ENCODE assay signal across 24 cellular contexts in the genomic region with DNA sequence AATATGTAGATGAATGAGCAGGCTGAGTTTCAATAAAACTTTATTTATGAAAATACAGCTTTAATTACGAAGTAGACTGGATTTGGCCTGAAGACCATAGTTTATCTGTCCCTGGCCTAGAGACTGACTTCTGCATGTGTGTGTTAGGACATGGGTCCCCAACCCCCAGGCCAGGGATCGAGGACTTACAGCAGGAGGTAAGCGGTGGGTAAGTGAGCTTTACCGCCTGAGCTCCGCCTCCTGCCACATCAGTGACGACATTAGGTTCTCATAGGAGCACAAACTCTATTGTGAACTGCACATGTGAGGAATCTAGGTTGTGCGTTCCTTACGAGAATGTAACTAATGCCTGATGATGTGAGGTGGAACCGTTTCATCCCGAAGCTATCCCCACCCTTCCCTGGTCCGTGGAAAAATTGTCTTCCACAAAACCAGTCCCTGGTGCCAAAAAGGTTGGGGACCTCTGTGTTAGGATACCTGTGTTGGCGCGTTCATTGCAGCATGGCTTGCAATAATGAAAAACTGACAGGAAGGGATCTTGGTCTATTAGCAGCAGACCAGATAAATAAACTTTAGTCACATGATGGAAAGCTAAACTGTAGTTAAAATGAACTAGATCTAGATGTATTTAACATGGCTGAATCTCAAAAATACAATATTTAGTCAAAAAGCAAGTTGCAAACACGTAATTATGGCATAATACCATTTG.
"Had no signal": no experiment of that assay in that cellular context is flagged by ENCODE, and none has a peak within 500 bp of the region (broad histone marks: within the 10 kb centered on the region; RNA-seq: fewer than 3 reads in every experiment).

No MANE protein-coding gene starts in this region.

- H3K9me3 ChIP-seq: lower lobe of right lung, thoracic aorta, upper lobe of right lung had no signal

- H3K4me3 Mint-ChIP-seq: activated CD4-positive, alpha-beta memory T cell treated with anti-CD3 and anti-CD28 coated beads, Interleukin-2, amount 10 ng/mL, durations not matched to agents 7 days and 5 days; activated CD4-positive, alpha-beta T cell treated with anti-CD3 and anti-CD28 coated beads, Interleukin-2, amount 10 ng/mL, durations not matched to agents 24 days and 14 days; activated T-helper 1 cell treated with anti-CD3 and anti-CD28 coated beads, Interleukin-12 subunit alpha, Interleukin-12 subunit beta, Interleukin-2, Interleukin-4 antibody, amounts not matched to agents 30 ng/mL and 10 ng/mL and 1 ng/mL, durations not matched to agents 14 hours and 24 hours and 36 hours; dendritic cell treated with granulocyte-macrophage colony-stimulating factor and Interleukin-4, amounts not matched to agents 40 ng/mL and 50 ng/mL, for 4 days; natural killer cell; T-cell; T-helper 2 cell treated with Interferon-gamma antibody and Interleukin-4, amounts not matched to agents 5 μg/mL and 100 μg/mL, for 36 hours had no signal

- H3K27me3 Mint-ChIP-seq: activated CD4-positive, alpha-beta memory T cell treated with anti-CD3 and anti-CD28 coated beads, Interleukin-2, amount 10 ng/mL, durations not matched to agents 7 days and 5 days; activated CD4-positive, alpha-beta T cell treated with anti-CD3 and anti-CD28 coated beads, Interleukin-2, amount 10 ng/mL, durations not matched to agents 24 days and 14 days; dendritic cell treated with granulocyte-macrophage colony-stimulating factor and Interleukin-4, amounts not matched to agents 40 ng/mL and 50 ng/mL, for 4 days; progenitor cell of endocrine pancreas; T-cell had no signal

- H3K4me3 ChIP-seq: lower lobe of right lung, thoracic aorta, upper lobe of right lung had no signal

- H3K27me3 ChIP-seq: upper lobe of right lung had no signal

- H3K36me3 ChIP-seq: thoracic aorta had no signal

- ATAC-seq: activated CD4-positive, CD25-positive, alpha-beta regulatory T cell treated with anti-CD3 and anti-CD28 coated beads, Interleukin-2, amount 50 U/mL, for 24 hours; esophagus mucosa; left colon; lower lobe of right lung; natural killer cell; T-cell; upper lobe of right lung had no signal

- H3K27ac ChIP-seq: lower lobe of right lung, thoracic aorta, upper lobe of right lung, VCaP had no signal

- H3K36me3 Mint-ChIP-seq: natural killer cell, T-cell had no signal

- H3K27ac Mint-ChIP-seq: activated CD4-positive, alpha-beta memory T cell treated with anti-CD3 and anti-CD28 coated beads, Interleukin-2, amount 10 ng/mL, durations not matched to agents 7 days and 5 days; activated CD4-positive, alpha-beta T cell treated with anti-CD3 and anti-CD28 coated beads, Interleukin-2, amount 10 ng/mL, durations not matched to agents 24 days and 14 days; activated T-helper 1 cell treated with anti-CD3 and anti-CD28 coated beads, Interleukin-12 subunit alpha, Interleukin-12 subunit beta, Interleukin-2, Interleukin-4 antibody, amounts not matched to agents 30 ng/mL and 10 ng/mL and 1 ng/mL, durations not matched to agents 14 hours and 24 hours and 36 hours; dendritic cell treated with granulocyte-macrophage colony-stimulating factor and Interleukin-4, amounts not matched to agents 40 ng/mL and 50 ng/mL, for 4 days; natural killer cell; progenitor cell of endocrine pancreas; T-cell; T-helper 2 cell treated with Interferon-gamma antibody and Interleukin-4, amounts not matched to agents 5 μg/mL and 100 μg/mL, for 36 hours had no signal

- H3K9me3 Mint-ChIP-seq: activated CD4-positive, alpha-beta memory T cell treated with anti-CD3 and anti-CD28 coated beads, Interleukin-2, amount 10 ng/mL, durations not matched to agents 7 days and 5 days; activated CD4-positive, alpha-beta T cell treated with anti-CD3 and anti-CD28 coated beads, Interleukin-2, amount 10 ng/mL, durations not matched to agents 24 days and 14 days; activated T-helper 1 cell treated with anti-CD3 and anti-CD28 coated beads, Interleukin-12 subunit alpha, Interleukin-12 subunit beta, Interleukin-2, Interleukin-4 antibody, amounts not matched to agents 30 ng/mL and 10 ng/mL and 1 ng/mL, durations not matched to agents 14 hours and 24 hours and 36 hours; dendritic cell treated with granulocyte-macrophage colony-stimulating factor and Interleukin-4, amounts not matched to agents 40 ng/mL and 50 ng/mL, for 4 days; natural killer cell; T-cell; T-helper 2 cell treated with Interferon-gamma antibody and Interleukin-4, amounts not matched to agents 5 μg/mL and 100 μg/mL, for 36 hours had no signal

- DNase-seq: activated CD4-positive, alpha-beta memory T cell treated with anti-CD3 and anti-CD28 coated beads, Interleukin-2, amount 10 ng/mL, durations not matched to agents 7 days and 5 days; activated CD4-positive, alpha-beta T cell treated with anti-CD3 and anti-CD28 coated beads, Interleukin-2, amount 10 ng/mL, durations not matched to agents 24 days and 14 days; activated gamma-delta T cell; activated naive CD4-positive, alpha-beta T cell treated with anti-CD3 and anti-CD28 coated beads, Interleukin-2, amount 50 U/mL, for 16 hours; anterior cingulate cortex; effector CD4-positive, alpha-beta T cell; foreskin melanocyte; head of caudate nucleus; left colon; lower lobe of right lung; midbrain; natural killer cell; stimulated activated CD4-positive, alpha-beta T cell treated with anti-CD3 and anti-CD28 coated beads, Interleukin-4, amount 100 ng/mL, for 24 hours; stimulated activated naive CD4-positive, alpha-beta T cell treated with Interleukin-2 at 50 U/mL for 16 hours; T-cell; upper lobe of right lung had no signal
